8 cellular contexts compared by ENCODE assay signal in the genomic region with DNA sequence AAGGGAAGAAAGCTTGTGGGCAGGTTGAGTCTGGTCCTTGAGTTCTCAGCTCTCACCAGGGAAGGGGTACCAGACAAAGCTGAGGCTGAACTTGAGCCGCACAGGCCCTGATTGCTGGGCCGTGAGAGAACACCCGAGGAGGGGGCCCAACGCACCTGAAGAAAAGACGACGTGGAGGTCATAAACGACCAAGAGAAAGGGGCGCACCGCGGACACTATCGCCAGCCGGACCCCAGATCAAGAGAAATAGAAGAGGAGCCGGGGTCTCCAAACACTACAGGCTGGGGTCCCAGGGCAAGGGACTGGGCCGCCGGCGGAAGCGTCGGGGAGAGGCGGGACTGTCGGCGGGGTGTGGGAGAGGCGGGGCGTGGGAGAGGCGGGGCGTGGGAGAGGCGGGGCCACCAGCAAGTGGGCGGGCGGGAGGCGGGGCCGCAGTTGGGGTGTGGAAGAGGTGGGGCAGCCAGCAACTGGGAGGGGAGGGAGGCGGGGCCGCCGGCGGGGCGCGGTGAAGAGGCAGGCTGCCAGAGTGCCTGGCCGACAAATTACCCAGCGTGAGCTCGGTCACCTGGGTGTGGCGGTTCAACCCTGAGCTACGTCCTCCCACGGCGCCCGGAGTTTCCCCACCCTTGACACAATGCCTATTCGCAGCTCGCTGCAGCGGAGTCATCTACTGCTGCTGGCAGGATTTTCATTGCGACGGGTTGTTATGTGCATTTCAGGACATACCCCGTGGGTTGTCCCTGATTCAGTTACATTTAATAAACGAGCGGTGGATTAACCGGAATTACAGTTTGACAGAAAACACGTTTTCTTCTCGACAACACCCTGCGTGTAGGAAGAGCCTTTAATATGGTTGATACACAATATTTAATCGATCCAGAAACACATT. TPM values are rescaled to one million over a fixed set of nuclear protein-coding genes. Genes with fewer than 3 reads are reported as not detected.
DNase-seq lines count a peak whose midpoint lies in the region; ATAC-seq and TF ChIP-seq lines count a peak whose summit lies in the region.

No MANE protein-coding gene starts in this region.

- CTCF ChIA-PET in HCT116 (lab: Charles Lee), result interaction anchor here (0.9 to 2.7 kb wide), 9 partner anchors 12 to 237 kb away, joined by 3 to 32 read pairs (median 5); partner anchors contain the start of gene NEMF

- peaks cover 1% of the 10 kb centered on the region for H3K27me3 Mint-ChIP-seq in neural progenitor cell (ENCODE audit: insufficient read depth, low read depth)

- peak; percentile 90 for DNase-seq in GF-D8 (lab: John Stamatoyannopoulos, UW)
- DNase-seq in HCT116 (ENCODE audit: low read depth, low spot score), result peak; percentile 94
- peak; percentile 91 for DNase-seq in MM.1S
- peak; percentile 94 to 97 for DNase-seq in SHP77 (lab: John Stamatoyannopoulos, UW)
- peak; percentile 99 for DNase-seq in activated gamma-delta T cell (lab: John Stamatoyannopoulos, UW)
- peak; percentile 98 to 99 for DNase-seq in foreskin fibroblast
- DNase-seq in neural progenitor cell (ENCODE audit: low spot score), result peak; percentile 94
- peak; percentile 98 for DNase-seq in stomach

- no peak for TF ChIP-seq EP300 in stomach (IDR thresholded peaks at IDR 0.05)

- H3K4me1 Mint-ChIP-seq in neural progenitor cell, result peaks cover 10% of the 10 kb centered on the region

- no peaks in the 10 kb centered on the region for H3K27me3 ChIP-seq in HCT116 (ENCODE audit: insufficient read depth, low read length)
- no peaks in the 10 kb centered on the region for H3K27me3 ChIP-seq in MM.1S (replicated peaks; ENCODE audit: insufficient read depth, low read length)
- H3K27me3 ChIP-seq in neural progenitor cell, result peaks cover 10% of the 10 kb centered on the region
- no peaks in the 10 kb centered on the region for H3K27me3 ChIP-seq in stomach

- H3K79me2 ChIP-seq in HCT116 (ENCODE audit: insufficient read depth, low read length), result no peaks in the 10 kb centered on the region
- no peaks in the 10 kb centered on the region for H3K79me2 ChIP-seq in MM.1S (ENCODE audit: low read length)
- H3K79me2 ChIP-seq in neural progenitor cell (ENCODE audit: low read depth), result no peaks in the 10 kb centered on the region

- peak overlapping the region; percentile 77 for H3K9ac ChIP-seq in HCT116 (ENCODE audit: low read length)
- peak overlapping the region; percentile 68 for H3K9ac ChIP-seq in MM.1S (ENCODE audit: low read length)
- H3K9ac ChIP-seq in neural progenitor cell, result no peak overlapping the region

- H3K4me3 Mint-ChIP-seq in neural progenitor cell, result peak overlapping the region; percentile 97

- ATAC-seq in HCT116, result peak; percentile 91

- H3F3A ChIP-seq in MM.1S (ENCODE audit: insufficient read depth, low read length) (peaks cover 10% of the 10 kb centered on the region), neural progenitor cell (ENCODE audit: low read depth) (peaks cover 14% of the 10 kb centered on the region)

- H3K9me3 Mint-ChIP-seq in neural progenitor cell, result no peaks in the 10 kb centered on the region

- H4K20me1 ChIP-seq in HCT116 (ENCODE audit: insufficient read depth), result no peaks in the 10 kb centered on the region
- no peaks in the 10 kb centered on the region for H4K20me1 ChIP-seq in MM.1S (ENCODE audit: insufficient read depth, low read length)
- no peaks in the 10 kb centered on the region for H4K20me1 ChIP-seq in neural progenitor cell (ENCODE audit: low read depth)

- TF ChIP-seq CTCF in HCT116 (IDR thresholded peaks at IDR 0.05 in 2 of 3, conservative IDR thresholded peaks at IDR 0.05 in 1 of 3; ENCODE audit: borderline replicate concordance in 1 of 3, insufficient read depth in 1 of 3, low read depth in 2 of 3, low read length in 2 of 3) (no peak), MM.1S (IDR thresholded peaks at IDR 0.05; ENCODE audit: low read length) (no peak), foreskin fibroblast (IDR thresholded peaks at IDR 0.05; ENCODE audit: low read depth, low read length) (no peak), neural progenitor cell (IDR thresholded peaks at IDR 0.05) (no peak), stomach (IDR thresholded peaks at IDR 0.05) (no peak)

- peak overlapping the region; percentile 89 for H2AFZ ChIP-seq in HCT116 (ENCODE audit: low read depth, low read length, poor library complexity, severe bottlenecking)
- H2AFZ ChIP-seq in MM.1S (ENCODE audit: low read length), result peak overlapping the region; percentile 72
- peak overlapping the region; percentile 86 for H2AFZ ChIP-seq in neural progenitor cell (replicated peaks)

- TF ChIP-seq POLR2A in HCT116 (IDR thresholded peaks at IDR 0.05; ENCODE audit: borderline replicate concordance, extremely low read depth, insufficient read depth, insufficient read length), result peak; percentile 82
- peak in 2 of 4 donors; percentile 53 to 71 for TF ChIP-seq POLR2A in stomach (IDR thresholded peaks at IDR 0.05)

- RAD21 ChIA-PET in HCT116 (lab: Charles Lee; ENCODE audit: low non-redundant PET in 1 of 2, low total read pairs in 2 of 2, uncharacterized antibody in 2 of 2, unreplicated experiment in 2 of 2), result interaction anchor here (0.7 to 1.0 kb wide), 2 partner anchors 12 to 135 kb away, joined by 3 to 4 read pairs; no protein-coding TSS in a partner anchor

- peak overlapping the region; percentile 97 for H3K4me2 ChIP-seq in HCT116 (ENCODE audit: low read length)
- peak overlapping the region; percentile 91 for H3K4me2 ChIP-seq in MM.1S (ENCODE audit: low read depth, low read length)
- H3K4me2 ChIP-seq in neural progenitor cell, result peak overlapping the region; percentile 89

- peak overlapping the region; percentile 94 for H3K27ac Mint-ChIP-seq in neural progenitor cell

- no peaks in the 10 kb centered on the region for H3K36me3 Mint-ChIP-seq in neural progenitor cell

- BruUV-seq in HCT116 (replicated peaks; lab: Mats Ljungman, UMichigan), result TSS peak; percentile 85

- H3K27ac ChIP-seq in HCT116 (ENCODE audit: low read depth, low read length), result peak overlapping the region; percentile 75
- peak overlapping the region; percentile 79; the same call in 1 of the 2 replicates for H3K27ac ChIP-seq in MM.1S (ENCODE audit: low read length)
- H3K27ac ChIP-seq in neural progenitor cell, result no peak overlapping the region
- H3K27ac ChIP-seq in stomach, result peak overlapping the region; percentile 90 to 97 (median 95)

- H3K9me3 ChIP-seq in HCT116 (ENCODE audit: control insufficient read depth in 1 of 2, insufficient read depth in 1 of 2, low read depth in 1 of 2, low read length in 2 of 2), result no peaks in the 10 kb centered on the region
- H3K9me3 ChIP-seq in MM.1S (replicated peaks; ENCODE audit: insufficient read depth, low read length), result no peaks in the 10 kb centered on the region
- H3K9me3 ChIP-seq in neural progenitor cell (ENCODE audit: low read depth), result no peaks in the 10 kb centered on the region
- H3K9me3 ChIP-seq in stomach, result no peaks in the 10 kb centered on the region

- H3K36me3 ChIP-seq in HCT116 (ENCODE audit: control insufficient read depth in 1 of 2, insufficient read depth in 2 of 2, low read length in 2 of 2) (no peaks in the 10 kb centered on the region), MM.1S (replicated peaks; ENCODE audit: insufficient read depth, low read length) (no peaks in the 10 kb centered on the region), neural progenitor cell (no peaks in the 10 kb centered on the region), stomach (no peaks in the 10 kb centered on the region)

- peaks cover 18 to 56% of the 10 kb centered on the region in 2 experiments for H3K4me1 ChIP-seq in HCT116 (ENCODE audit: control insufficient read depth in 1 of 2, insufficient read depth in 2 of 2, low read length in 2 of 2)
- peaks cover 13% of the 10 kb centered on the region for H3K4me1 ChIP-seq in MM.1S (ENCODE audit: low read length)
- no peaks in the 10 kb centered on the region for H3K4me1 ChIP-seq in neural progenitor cell
- peaks cover 15 to 55% (median 31%) of the 10 kb centered on the region in 4 donors for H3K4me1 ChIP-seq in stomach

- WGBS in stomach, 5 donors, result 0 to 1% (median 0%) methylated on average over 48 to 57 of the region's 57 CpGs

- peak overlapping the region; percentile 66 to 78 for H3K4me3 ChIP-seq in HCT116 (replicated peaks in 1 of 2; ENCODE audit: low read depth in 1 of 2, low read length in 2 of 2)
- H3K4me3 ChIP-seq in MM.1S (ENCODE audit: low read length), result peak overlapping the region; percentile 67
- H3K4me3 ChIP-seq in foreskin fibroblast (ENCODE audit: low read depth in 1 of 2, low read length in 2 of 2), result peak overlapping the region; percentile 62 to 70
- peak overlapping the region; percentile 64 for H3K4me3 ChIP-seq in neural progenitor cell
- H3K4me3 ChIP-seq in stomach, result peak overlapping the region; percentile 43 to 67 (median 54)

- POLR2A ChIA-PET in HCT116 (lab: Charles Lee), result interaction anchor here (0.6 to 2.4 kb wide), 16 partner anchors 9 to 282 kb away, joined by 3 to 20 read pairs (median 4); partner anchors contain the start of genes ARF6, NEMF and RPS29

- peak; percentile 31; the same call in 1 of the 2 replicates for TF ChIP-seq RAD21 in HCT116 (IDR thresholded peaks at IDR 0.05; ENCODE audit: low read depth)

- intact Hi-C loops in HCT116 (cut with micrococcal nuclease), result loop anchor here (10.0 kb wide), 1 partner anchor 447 kb away; the partner anchor contains the start of genes DMAC2L and L2HGDH
- intact Hi-C loops in stomach (cut with DNase I; ENCODE audit: low total_unique reads), result no loop called here

- no peaks in the 10 kb centered on the region for H3K9me2 ChIP-seq in HCT116 (ENCODE audit: insufficient read depth)
- H3K9me2 ChIP-seq in MM.1S (replicated peaks; ENCODE audit: insufficient read depth, low read length), result no peaks in the 10 kb centered on the region

TF ChIP-seq in HCT116, 20 proteins besides CTCF, POLR2A, EP300 and RAD21 (continues in another document):
- TF ChIP-seq FOSL1 (IDR thresholded peaks at IDR 0.05; ENCODE audit: low read depth) (peak; percentile 32; the same call in 1 of the 2 replicates), CEBPB (IDR thresholded peaks at IDR 0.05; ENCODE audit: low read depth) (peak; percentile 52; the same call in 1 of the 2 replicates), EZH2 (IDR thresholded peaks at IDR 0.05) (no peak), ZFX (IDR thresholded peaks at IDR 0.05) (peak; percentile 68), MAX (IDR thresholded peaks at IDR 0.05) (peak; percentile 60), TCF7L2 (IDR thresholded peaks at IDR 0.05; ENCODE audit: borderline replicate concordance, extremely low read depth, insufficient read depth, insufficient read length) (no peak)

RNA-seq across cellular contexts. Expression of gene NEMF, which starts 15.5 kb away (rescaled TPM):
- 57.7 TPM for total RNA-seq in HCT116 (2021; ENCODE audit: unreplicated experiment)
- polyA plus RNA-seq in HCT116 (2012), result 21.6 and 26.1 TPM in 2 replicates
- total RNA-seq in neural progenitor cell (ENCODE audit: low replicate concordance), result 60.5 and 83.0 TPM in 2 replicates
- 100 to 1,000 TPM in 4 of 5 donors, 10 to 100 TPM in 1; 35.7 to 478 (median 107) TPM for total RNA-seq in stomach
- 10 to 100 TPM; 14.8 to 30.2 (median 22.9) TPM for polyA plus RNA-seq in stomach

RNA-seq across cellular contexts. Expression of gene ARF6, which starts 24.8 kb away (rescaled TPM):
- total RNA-seq in HCT116 (2021; ENCODE audit: unreplicated experiment), result 88.8 TPM
- polyA plus RNA-seq in HCT116 (2012), result 40.5 and 43.0 TPM in 2 replicates
- 41.6 and 48.7 TPM in 2 replicates for total RNA-seq in neural progenitor cell (ENCODE audit: low replicate concordance)
- 100 to 1,000 TPM in 1 of 5 donors, 10 to 100 TPM in 4; 19.8 to 104 (median 54.9) TPM for total RNA-seq in stomach
- polyA plus RNA-seq in stomach, result 10 to 100 TPM; 31.7 to 61.3 (median 35.0) TPM
